In genomic region chr12:75481774-75482173, GRCh38 we compare ENCODE assay signal across 9 cellular contexts. TPM values are rescaled to one million over a fixed set of nuclear protein-coding genes. Genes with fewer than 3 reads are reported as not detected.
DNase-seq lines count a peak whose midpoint lies in the region; ATAC-seq and TF ChIP-seq lines count a peak whose summit lies in the region.
"Had no signal": no experiment of that assay in that cellular context is flagged by ENCODE, and none has a peak within 500 bp of the region (broad histone marks: within the 10 kb centered on the region; RNA-seq: fewer than 3 reads in every experiment).

No MANE protein-coding gene starts in this region.

- TF ChIP-seq POLR2A in upper lobe of left lung (IDR thresholded peaks at IDR 0.05) = no peak

- H3K4me1 ChIP-seq in upper lobe of left lung = peaks cover 9 to 22% (median 16%) of the 10 kb centered on the region in 4 donors

- H3K9me3 Mint-ChIP-seq in activated naive CD4-positive, alpha-beta T cell treated with anti-CD3 and anti-CD28 coated beads, Interleukin-2, amount 10 ng/mL, durations not matched to agents 7 days and 5 days = no peaks in the 10 kb centered on the region
- H3K9me3 Mint-ChIP-seq in activated CD4-positive, alpha-beta memory T cell treated with anti-CD3 and anti-CD28 coated beads, Interleukin-2, amount 10 ng/mL, durations not matched to agents 7 days and 5 days = no peaks in the 10 kb centered on the region

- peaks cover 83% of the 10 kb centered on the region for H3K4me1 Mint-ChIP-seq in activated naive CD4-positive, alpha-beta T cell treated with anti-CD3 and anti-CD28 coated beads, Interleukin-2, amount 10 ng/mL, durations not matched to agents 7 days and 5 days
- peaks cover 77% of the 10 kb centered on the region for H3K4me1 Mint-ChIP-seq in activated CD4-positive, alpha-beta memory T cell treated with anti-CD3 and anti-CD28 coated beads, Interleukin-2, amount 10 ng/mL, durations not matched to agents 7 days and 5 days

- TF ChIP-seq EP300 in upper lobe of left lung (IDR thresholded peaks at IDR 0.05) = no peak

- peak in 1 of 2 donors; percentile 14 for ATAC-seq in upper lobe of left lung (ENCODE audit: low FRiP score in 2 of 2)
- ATAC-seq in HG02870 (IDR thresholded peaks at IDR 0.05; ENCODE audit: unreplicated experiment) = no peak

- H3K9me3 ChIP-seq in upper lobe of left lung = no peaks in the 10 kb centered on the region

- CTCF ChIA-PET in activated naive CD4-positive, alpha-beta T cell treated with anti-CD3 and anti-CD28 coated beads, Interleukin-2, amount 10 ng/mL, durations not matched to agents 7 days and 5 days (lab: Charles Lee) = interaction anchor here (3.2 kb wide), 1 partner anchor 90 kb away, joined by 13 read pairs; the partner anchor contains the start of gene GLIPR1L2
- CTCF ChIA-PET in activated CD4-positive, alpha-beta memory T cell treated with anti-CD3 and anti-CD28 coated beads, Interleukin-2, amount 10 ng/mL, durations not matched to agents 7 days and 5 days (lab: Charles Lee) = interaction anchor here (1.2 to 4.4 kb wide), 4 partner anchors 25 to 550 kb away, joined by 3 to 29 read pairs (median 8); partner anchors contain the start of genes GLIPR1L1, GLIPR1L2 and PHLDA1

- H3K4me3 ChIP-seq in upper lobe of left lung = peak overlapping the region; percentile 8 to 51 (median 39)
- H3K4me3 ChIP-seq: cardiac muscle cell had no signal

- peak overlapping the region; percentile 73 to 84 (median 79) for H3K27ac ChIP-seq in upper lobe of left lung
- H3K27ac ChIP-seq: cardiac muscle cell had no signal

- POLR2A ChIA-PET in activated CD4-positive, alpha-beta memory T cell treated with anti-CD3 and anti-CD28 coated beads, Interleukin-2, amount 10 ng/mL, durations not matched to agents 7 days and 5 days (lab: Charles Lee) = interaction anchor here (0.9 to 3.9 kb wide), 9 partner anchors 8 to 602 kb away, joined by 3 to 25 read pairs (median 8); partner anchors contain the start of genes GLIPR1L1, KRR1, NAP1L1 and PHLDA1

- no peaks in the 10 kb centered on the region for H3K27me3 ChIP-seq in upper lobe of left lung
- H3K27me3 ChIP-seq: cardiac muscle cell had no signal

- no peak for TF ChIP-seq CTCF in upper lobe of left lung (IDR thresholded peaks at IDR 0.05)

- no peaks in the 10 kb centered on the region for H3K36me3 ChIP-seq in upper lobe of left lung
- H3K36me3 ChIP-seq: cardiac muscle cell had no signal

- no peak for DNase-seq in activated naive CD4-positive, alpha-beta T cell treated with anti-CD3 and anti-CD28 coated beads, Interleukin-2, amount 10 ng/mL, durations not matched to agents 7 days and 5 days
- DNase-seq in activated naive CD4-positive, alpha-beta T cell (lab: John Stamatoyannopoulos, UW) = no peak
- DNase-seq in activated CD4-positive, alpha-beta memory T cell treated with anti-CD3 and anti-CD28 coated beads, Interleukin-2, amount 10 ng/mL, durations not matched to agents 7 days and 5 days = no peak
- DNase-seq in iris pigment epithelial cell (ENCODE audit: low read depth) (peak; percentile 80), upper lobe of left lung (no peak), NK-92 (lab: John Stamatoyannopoulos, UW; ENCODE audit: unreplicated experiment) (no peak)
- DNase-seq in activated CD4-positive, alpha-beta T cell treated with anti-CD3 and anti-CD28 coated beads, Interleukin-2, amount 50 U/mL, for 48 hours = no peak

- peaks cover 22% of the 10 kb centered on the region for H3K36me3 Mint-ChIP-seq in activated naive CD4-positive, alpha-beta T cell treated with anti-CD3 and anti-CD28 coated beads, Interleukin-2, amount 10 ng/mL, durations not matched to agents 7 days and 5 days
- H3K36me3 Mint-ChIP-seq in activated CD4-positive, alpha-beta memory T cell treated with anti-CD3 and anti-CD28 coated beads, Interleukin-2, amount 10 ng/mL, durations not matched to agents 7 days and 5 days (ENCODE audit: low read depth) = peaks cover 31% of the 10 kb centered on the region

- no peaks in the 10 kb centered on the region for H3K27me3 Mint-ChIP-seq in activated naive CD4-positive, alpha-beta T cell treated with anti-CD3 and anti-CD28 coated beads, Interleukin-2, amount 10 ng/mL, durations not matched to agents 7 days and 5 days
- H3K27me3 Mint-ChIP-seq in activated CD4-positive, alpha-beta memory T cell treated with anti-CD3 and anti-CD28 coated beads, Interleukin-2, amount 10 ng/mL, durations not matched to agents 7 days and 5 days = peaks cover 2% of the 10 kb centered on the region

- WGBS in upper lobe of left lung, 2 donors = 50 to 70% methylated on average over 4 of the region's 4 CpGs

- peak overlapping the region; percentile 98 for H3K27ac Mint-ChIP-seq in activated naive CD4-positive, alpha-beta T cell treated with anti-CD3 and anti-CD28 coated beads, Interleukin-2, amount 10 ng/mL, durations not matched to agents 7 days and 5 days
- H3K27ac Mint-ChIP-seq in activated CD4-positive, alpha-beta memory T cell treated with anti-CD3 and anti-CD28 coated beads, Interleukin-2, amount 10 ng/mL, durations not matched to agents 7 days and 5 days = peak overlapping the region; percentile 98

- peak overlapping the region; percentile 93 for H3K4me3 Mint-ChIP-seq in activated naive CD4-positive, alpha-beta T cell treated with anti-CD3 and anti-CD28 coated beads, Interleukin-2, amount 10 ng/mL, durations not matched to agents 7 days and 5 days
- peak overlapping the region; percentile 87 for H3K4me3 Mint-ChIP-seq in activated CD4-positive, alpha-beta memory T cell treated with anti-CD3 and anti-CD28 coated beads, Interleukin-2, amount 10 ng/mL, durations not matched to agents 7 days and 5 days

RNA-seq across cellular contexts. Expression of gene GLIPR1, which starts 1.2 kb away (rescaled TPM):
- total RNA-seq in activated CD4-positive, alpha-beta memory T cell treated with anti-CD3 and anti-CD28 coated beads, Interleukin-2, amount 10 ng/mL, durations not matched to agents 7 days and 5 days = 10 to 100 TPM; 52.3 to 54.7 TPM
- 10 to 100 TPM in 4 of 6 donors, 1 to 10 TPM in 2; 7.3 to 56.7 (median 15.7) TPM for total RNA-seq in upper lobe of left lung

RNA-seq across cellular contexts. Expression of gene KRR1, which starts 29.6 kb away (rescaled TPM):
- total RNA-seq in activated CD4-positive, alpha-beta memory T cell treated with anti-CD3 and anti-CD28 coated beads, Interleukin-2, amount 10 ng/mL, durations not matched to agents 7 days and 5 days = 10 to 100 TPM; 61.8 to 67.2 TPM
- 10 to 100 TPM; 24.5 to 44.6 (median 35.7) TPM for total RNA-seq in upper lobe of left lung
